In the genomic region with DNA sequence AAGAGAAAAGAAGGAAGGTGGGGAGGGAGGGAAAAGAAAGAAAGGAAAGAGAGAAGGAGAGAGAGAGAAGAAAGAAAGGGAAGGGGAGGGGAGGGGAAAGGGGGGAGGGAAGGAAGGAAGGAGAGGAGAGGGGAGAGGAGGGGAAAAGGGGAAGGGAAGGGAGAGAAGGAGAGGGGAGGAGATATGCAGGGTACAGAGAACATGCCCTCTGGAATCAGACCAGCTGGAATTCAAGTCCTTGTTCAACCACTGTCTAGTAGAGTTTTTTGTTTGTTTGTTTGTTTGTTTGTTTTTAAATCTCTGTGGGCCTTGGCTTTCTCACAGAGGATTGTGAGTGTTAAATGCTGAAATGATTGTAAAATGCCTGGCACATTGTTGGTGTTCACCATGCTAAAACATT, we compare ENCODE assay signal across 30 cellular contexts.
"Had no signal": no experiment of that assay in that cellular context is flagged by ENCODE, and none has a peak within 500 bp of the region (broad histone marks: within the 10 kb centered on the region; RNA-seq: fewer than 3 reads in every experiment).

No MANE protein-coding gene starts in this region.

- H3K4me3 ChIP-seq: esophagus muscularis mucosa, gastrocnemius medialis, heart left ventricle had no signal

- H3K36me3 ChIP-seq: brain microvascular endothelial cell had no signal

- H3K9me3 ChIP-seq: esophagus muscularis mucosa, gastrocnemius medialis, heart left ventricle had no signal

- H3K4me1 Mint-ChIP-seq: T-cell had no signal

- ATAC-seq: activated CD4-positive, alpha-beta T cell treated with anti-CD3 and anti-CD28 coated beads for 36 hours; activated CD8-positive, alpha-beta memory T cell treated with anti-CD3 and anti-CD28 coated beads, Interleukin-2, amount 10 ng/mL, durations not matched to agents 7 days and 5 days; activated CD8-positive, alpha-beta T cell treated with anti-CD3 and anti-CD28 coated beads, Interleukin-2, amount 10 ng/mL, durations not matched to agents 7 days and 5 days; foreskin keratinocyte; gastrocnemius medialis; heart left ventricle; T-cell had no signal

- H3K4me3 Mint-ChIP-seq: activated CD4-positive, alpha-beta memory T cell treated with anti-CD3 and anti-CD28 coated beads for 36 hours; activated CD4-positive, alpha-beta T cell treated with anti-CD3 and anti-CD28 coated beads for 36 hours; activated CD4-positive, alpha-beta T cell treated with anti-CD3 and anti-CD28 coated beads, Interleukin-2, amount 10 ng/mL, durations not matched to agents 24 days and 14 days; activated CD8-positive, alpha-beta memory T cell treated with anti-CD3 and anti-CD28 coated beads, Interleukin-2, amount 10 ng/mL, durations not matched to agents 7 days and 5 days; activated CD8-positive, alpha-beta T cell treated with anti-CD3 and anti-CD28 coated beads, Interleukin-2, amount 10 ng/mL, durations not matched to agents 7 days and 5 days; activated naive CD4-positive, alpha-beta T cell treated with anti-CD3 and anti-CD28 coated beads for 36 hours; activated naive CD8-positive, alpha-beta T cell; activated T-helper 1 cell treated with anti-CD3 and anti-CD28 coated beads, Interleukin-12 subunit alpha, Interleukin-12 subunit beta, Interleukin-2, Interleukin-4 antibody, amounts not matched to agents 30 ng/mL and 10 ng/mL and 1 ng/mL, durations not matched to agents 14 hours and 24 hours and 36 hours; T-cell; T-helper 1 cell treated with Interleukin-12 subunit alpha and Interleukin-12 subunit beta and Interleukin-4 antibody, amounts not matched to agents 30 μg/mL and 1 μg/mL, for 36 hours had no signal

- DNase-seq: activated CD4-positive, alpha-beta memory T cell treated with anti-CD3 and anti-CD28 coated beads for 36 hours; activated CD4-positive, alpha-beta T cell treated with anti-CD3 and anti-CD28 coated beads for 36 hours; activated CD4-positive, alpha-beta T cell treated with anti-CD3 and anti-CD28 coated beads, Interleukin-2, amount 10 ng/mL, durations not matched to agents 24 days and 14 days; activated CD4-positive, CD25-positive, alpha-beta regulatory T cell; activated CD4-positive, CD25-positive, alpha-beta regulatory T cell treated with anti-CD3 and anti-CD28 coated beads, Interleukin-2, amount 50 U/mL, for 72 hours; activated CD8-positive, alpha-beta memory T cell treated with anti-CD3 and anti-CD28 coated beads, Interleukin-2, amount 10 ng/mL, durations not matched to agents 7 days and 5 days; activated CD8-positive, alpha-beta memory T cell treated with anti-CD3 and anti-CD28 coated beads, Interleukin-2, amount 50 U/mL, for 4 hours; activated CD8-positive, alpha-beta T cell treated with anti-CD3 and anti-CD28 coated beads, Interleukin-2, amount 10 ng/mL, durations not matched to agents 7 days and 5 days; activated effector memory CD4-positive, alpha-beta T cell treated with anti-CD3 and anti-CD28 coated beads, Interleukin-2, amount 50 U/mL, for 16 hours; activated naive CD4-positive, alpha-beta T cell treated with anti-CD3 and anti-CD28 coated beads for 36 hours; activated T-cell treated with anti-CD3 and anti-CD28 coated beads, Interleukin-2, amount 50 U/mL, for 1 hour; activated T-cell treated with anti-CD3 and anti-CD28 coated beads, Interleukin-2, amount 50 U/mL, for 48 hours; amniotic stem cell; anterior cingulate cortex; brain microvascular endothelial cell; caudate nucleus; cortex of kidney; dermis blood vessel endothelial cell; effector CD4-positive, alpha-beta T cell; erythroblast; foreskin keratinocyte; gastrocnemius medialis; glutamatergic neuron; heart left ventricle; T-cell had no signal

- H3K9me3 Mint-ChIP-seq: activated CD4-positive, alpha-beta memory T cell treated with anti-CD3 and anti-CD28 coated beads for 36 hours; activated CD4-positive, alpha-beta T cell treated with anti-CD3 and anti-CD28 coated beads, Interleukin-2, amount 10 ng/mL, durations not matched to agents 24 days and 14 days; activated naive CD4-positive, alpha-beta T cell treated with anti-CD3 and anti-CD28 coated beads for 36 hours; activated T-helper 1 cell treated with anti-CD3 and anti-CD28 coated beads, Interleukin-12 subunit alpha, Interleukin-12 subunit beta, Interleukin-2, Interleukin-4 antibody, amounts not matched to agents 30 ng/mL and 10 ng/mL and 1 ng/mL, durations not matched to agents 14 hours and 24 hours and 36 hours; activated T-helper 2 cell treated with anti-CD3 and anti-CD28 coated beads, Interferon-gamma antibody, Interleukin-2, Interleukin-4, amounts not matched to agents 10 μg/mL and 5 μg/mL and 100 μg/mL, durations not matched to agents 14 hours and 24 hours and 36 hours; T-cell; T-helper 1 cell treated with Interleukin-12 subunit alpha and Interleukin-12 subunit beta and Interleukin-4 antibody, amounts not matched to agents 30 μg/mL and 1 μg/mL, for 36 hours had no signal

- H3K27ac Mint-ChIP-seq: activated CD4-positive, alpha-beta memory T cell treated with anti-CD3 and anti-CD28 coated beads for 36 hours; activated CD4-positive, alpha-beta T cell treated with anti-CD3 and anti-CD28 coated beads for 36 hours; activated CD4-positive, alpha-beta T cell treated with anti-CD3 and anti-CD28 coated beads, Interleukin-2, amount 10 ng/mL, durations not matched to agents 24 days and 14 days; activated CD8-positive, alpha-beta memory T cell treated with anti-CD3 and anti-CD28 coated beads, Interleukin-2, amount 10 ng/mL, durations not matched to agents 7 days and 5 days; activated CD8-positive, alpha-beta T cell treated with anti-CD3 and anti-CD28 coated beads, Interleukin-2, amount 10 ng/mL, durations not matched to agents 7 days and 5 days; activated naive CD4-positive, alpha-beta T cell treated with anti-CD3 and anti-CD28 coated beads for 36 hours; activated naive CD8-positive, alpha-beta T cell; activated T-helper 1 cell treated with anti-CD3 and anti-CD28 coated beads, Interleukin-12 subunit alpha, Interleukin-12 subunit beta, Interleukin-2, Interleukin-4 antibody, amounts not matched to agents 30 ng/mL and 10 ng/mL and 1 ng/mL, durations not matched to agents 14 hours and 24 hours and 36 hours; activated T-helper 2 cell treated with anti-CD3 and anti-CD28 coated beads, Interferon-gamma antibody, Interleukin-2, Interleukin-4, amounts not matched to agents 10 μg/mL and 5 μg/mL and 100 μg/mL, durations not matched to agents 14 hours and 24 hours and 36 hours; T-cell; T-helper 1 cell treated with Interleukin-12 subunit alpha and Interleukin-12 subunit beta and Interleukin-4 antibody, amounts not matched to agents 30 μg/mL and 1 μg/mL, for 36 hours had no signal

- H3K36me3 Mint-ChIP-seq: activated CD4-positive, alpha-beta memory T cell treated with anti-CD3 and anti-CD28 coated beads for 36 hours had no signal

- H3K27me3 ChIP-seq: brain microvascular endothelial cell, esophagus muscularis mucosa, foreskin keratinocyte, gastrocnemius medialis, heart left ventricle had no signal

- H3K27ac ChIP-seq: brain microvascular endothelial cell, esophagus muscularis mucosa, foreskin keratinocyte, gastrocnemius medialis, heart left ventricle had no signal

- H3K27me3 Mint-ChIP-seq: activated CD4-positive, alpha-beta memory T cell treated with anti-CD3 and anti-CD28 coated beads for 36 hours; activated CD4-positive, alpha-beta T cell treated with anti-CD3 and anti-CD28 coated beads for 36 hours; activated CD4-positive, alpha-beta T cell treated with anti-CD3 and anti-CD28 coated beads, Interleukin-2, amount 10 ng/mL, durations not matched to agents 24 days and 14 days; activated CD8-positive, alpha-beta memory T cell treated with anti-CD3 and anti-CD28 coated beads, Interleukin-2, amount 10 ng/mL, durations not matched to agents 7 days and 5 days; activated naive CD8-positive, alpha-beta T cell; T-cell had no signal
